Comparison of ENCODE assay signal across 18 cellular contexts in the genomic region with DNA sequence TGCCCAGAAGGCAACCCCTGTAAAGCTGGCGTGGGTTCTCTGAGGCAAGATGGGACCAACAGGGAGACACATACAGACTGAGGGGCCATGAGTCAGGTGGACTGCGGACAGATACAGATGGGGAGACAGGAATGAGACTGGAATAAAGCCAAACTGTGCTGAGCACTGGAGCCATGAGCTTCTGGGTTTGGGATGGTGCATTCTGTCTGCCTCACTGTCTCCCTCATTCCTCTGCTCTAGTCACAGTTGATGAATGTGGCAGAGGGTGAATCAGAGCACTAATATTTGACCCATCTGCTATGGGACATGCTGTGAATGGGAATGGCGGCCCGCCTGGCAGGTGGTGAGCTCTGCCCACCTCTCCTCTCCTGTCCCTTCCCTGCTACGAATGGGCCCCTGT.
DNase-seq lines count a peak whose midpoint lies in the region; ATAC-seq lines count a peak whose summit lies in the region.
"Had no signal": no experiment of that assay in that cellular context is flagged by ENCODE, and none has a peak within 500 bp of the region (broad histone marks: within the 10 kb centered on the region; RNA-seq: fewer than 3 reads in every experiment).

No MANE protein-coding gene starts in this region.

- H3K4me3 ChIP-seq in naive thymus-derived CD4-positive, alpha-beta T cell (ENCODE audit: low read length), result no peak overlapping the region
- H3K4me3 ChIP-seq: GM12878, K562 had no signal

- no peak overlapping the region for H3K27ac ChIP-seq in naive thymus-derived CD4-positive, alpha-beta T cell (ENCODE audit: low read depth, low read length)
- H3K27ac ChIP-seq: HL-60 had no signal

- no peaks in the 10 kb centered on the region for H3K9me3 ChIP-seq in naive thymus-derived CD4-positive, alpha-beta T cell (ENCODE audit: control insufficient read depth in 2 of 3, low read length in 3 of 3)
- H3K9me3 ChIP-seq: BE2C had no signal

- H3K27me3 Mint-ChIP-seq in naive thymus-derived CD4-positive, alpha-beta T cell, result no peaks in the 10 kb centered on the region
- H3K27me3 Mint-ChIP-seq: CD4-positive, alpha-beta T cell had no signal

- peak; percentile 15 for DNase-seq in Ammon's horn (ENCODE audit: low spot score)
- peak; percentile 27 for DNase-seq in M059J (ENCODE audit: low read depth)
- DNase-seq in RPMI7951 (ENCODE audit: low read depth), result peak; percentile 31
- DNase-seq in naive thymus-derived CD4-positive, alpha-beta T cell, result no peak
- DNase-seq in stimulated activated naive CD4-positive, alpha-beta T cell treated with Interleukin-2 at 50 U/mL for 16 hours (lab: John Stamatoyannopoulos, UW), result no peak
- no peak for DNase-seq in cerebellar nuclear complex (lab: John Stamatoyannopoulos, UW)
- DNase-seq: BE2C; C1 segment of cervical spinal cord; Caco-2; CD4-positive, alpha-beta T cell; DMS79; H9; IMR-90 had no signal

- POLR2A ChIA-PET in naive thymus-derived CD4-positive, alpha-beta T cell (lab: Charles Lee), result no interaction called here

- H3K9me3 Mint-ChIP-seq in naive thymus-derived CD4-positive, alpha-beta T cell, result peaks cover 0 to 13% (median 4%) of the 10 kb centered on the region in 11 donors

- H3K36me3 ChIP-seq in naive thymus-derived CD4-positive, alpha-beta T cell (ENCODE audit: control insufficient read depth in 2 of 3, insufficient read depth in 3 of 3, low read length in 3 of 3), result no peaks in the 10 kb centered on the region
- H3K36me3 ChIP-seq: BE2C had no signal

- H3K27me3 ChIP-seq in naive thymus-derived CD4-positive, alpha-beta T cell (ENCODE audit: control insufficient read depth in 2 of 2, insufficient read depth in 2 of 2, low read length in 2 of 2), result no peaks in the 10 kb centered on the region
- H3K27me3 ChIP-seq: BE2C had no signal

- no peak overlapping the region for H3K27ac Mint-ChIP-seq in naive thymus-derived CD4-positive, alpha-beta T cell
- H3K27ac Mint-ChIP-seq: CD4-positive, alpha-beta T cell; H9 had no signal

- CTCF ChIA-PET in naive thymus-derived CD4-positive, alpha-beta T cell (lab: Charles Lee), result no interaction called here

- H3K4me3 Mint-ChIP-seq in naive thymus-derived CD4-positive, alpha-beta T cell, result no peak overlapping the region
- H3K4me3 Mint-ChIP-seq: CD4-positive, alpha-beta T cell; H9 had no signal

- ATAC-seq in naive thymus-derived CD4-positive, alpha-beta T cell, result peak; percentile 8
- ATAC-seq in GM21447 (IDR thresholded peaks at IDR 0.05; ENCODE audit: unreplicated experiment) (no peak), HG03159 (IDR thresholded peaks at IDR 0.05; ENCODE audit: unreplicated experiment) (no peak)
- ATAC-seq: GM12878, K562 had no signal

- intact Hi-C loops in naive thymus-derived CD4-positive, alpha-beta T cell (cut with micrococcal nuclease), result no loop called here

- H3K4me1 Mint-ChIP-seq in naive thymus-derived CD4-positive, alpha-beta T cell, result no peaks in the 10 kb centered on the region

- H3K4me1 ChIP-seq in naive thymus-derived CD4-positive, alpha-beta T cell (ENCODE audit: control insufficient read depth in 2 of 2, insufficient read depth in 2 of 2, low read length in 2 of 2), result no peaks in the 10 kb centered on the region
- H3K4me1 ChIP-seq: BE2C, Caco-2 had no signal

- no peaks in the 10 kb centered on the region for H3K36me3 Mint-ChIP-seq in naive thymus-derived CD4-positive, alpha-beta T cell

Comparison
In these comparisons a context has a peak if more than half of its experiments do, and no peak if none do; other contexts are left out.
1. DNase-seq: peak in Ammon's horn (single experiment), M059J (single experiment) and RPMI7951 (single experiment); none in naive thymus-derived CD4-positive, alpha-beta T cell (0 of 9), stimulated activated naive CD4-positive, alpha-beta T cell treated with Interleukin-2 at 50 U/mL for 16 hours (single experiment) and cerebellar nuclear complex (0 of 2).